ENCODE assay signal across 8 cellular contexts in genomic region chr1:157992813-157993178, GRCh38. TPM values are rescaled to one million over a fixed set of nuclear protein-coding genes. Genes with fewer than 3 reads are reported as not detected.
A peak's percentile ranks its signal among the peaks of the same experiment; 100 is the strongest.
DNase-seq lines count a peak whose midpoint lies in the region; ATAC-seq and TF ChIP-seq lines count a peak whose summit lies in the region.

No MANE protein-coding gene starts in this region.

- peak; percentile 18 for ATAC-seq in body of pancreas
- no peak for ATAC-seq in HG02763 (IDR thresholded peaks at IDR 0.05; ENCODE audit: unreplicated experiment)
- ATAC-seq in HG03432 (IDR thresholded peaks at IDR 0.05; ENCODE audit: unreplicated experiment) = no peak

- 28 to 29% methylated on average over 8 of the region's 8 CpGs for WGBS in body of pancreas, 2 donors
- 1 to 2% methylated on average over 8 of the region's 8 CpGs for WGBS in testis, 2 donors

- intact Hi-C loops in body of pancreas (cut with DNase I) = loop anchor here (10.0 kb wide), 1 partner anchor 72 kb away; no protein-coding TSS in a partner anchor
- intact Hi-C loops in testis (cut with DNase I; ENCODE audit: low total_unique reads) = loop anchor here (5.0 kb wide), 1 partner anchor 45 kb away; no protein-coding TSS in a partner anchor

- peak overlapping the region in 1 of 2 donors; percentile 69 for H3K4me3 ChIP-seq in body of pancreas
- H3K4me3 ChIP-seq in kidney epithelial cell (ENCODE audit: low read depth, low read length) = peak overlapping the region; percentile 87
- H3K4me3 ChIP-seq in testis = peak overlapping the region; percentile 84 to 88

- TF ChIP-seq POLR2A in body of pancreas (IDR thresholded peaks at IDR 0.05) (no peak), testis (IDR thresholded peaks at IDR 0.05) (no peak)

- DNase-seq in NCI-H2227 (lab: John Stamatoyannopoulos, UW; ENCODE audit: unreplicated experiment) = peak; percentile 51
- DNase-seq in NCI-H2227 treated with DMSO at 0.1 percent for 48 hours (lab: John Stamatoyannopoulos, UW) = no peak
- DNase-seq in body of pancreas = no peak
- DNase-seq in kidney epithelial cell (ENCODE audit: low read depth) = no peak
- no peak for DNase-seq in testis
- DNase-seq in putamen (ENCODE audit: low spot score) = no peak

- H3K27me3 ChIP-seq in body of pancreas (peaks cover 0 to 4% of the 10 kb centered on the region in 2 donors), kidney epithelial cell (ENCODE audit: control insufficient read depth, insufficient read depth, low read length) (no peaks in the 10 kb centered on the region), testis (no peaks in the 10 kb centered on the region)

- no peaks in the 10 kb centered on the region for H3K9me3 ChIP-seq in body of pancreas
- H3K9me3 ChIP-seq in testis = no peaks in the 10 kb centered on the region

- peaks cover 14% of the 10 kb centered on the region for H3K4me1 ChIP-seq in body of pancreas
- H3K4me1 ChIP-seq in testis = peaks cover 32% of the 10 kb centered on the region

- H3K27ac ChIP-seq in body of pancreas (peak overlapping the region in 3 of 4 donors; percentile 6 to 69 (median 64)), testis (peak overlapping the region; percentile 87 to 93)

- TF ChIP-seq CTCF in body of pancreas (IDR thresholded peaks at IDR 0.05) (no peak), kidney epithelial cell (IDR thresholded peaks at IDR 0.05; ENCODE audit: insufficient read depth, low read length, poor library complexity, severe bottlenecking) (no peak), testis (IDR thresholded peaks at IDR 0.05) (no peak)

- H3K36me3 ChIP-seq in body of pancreas (replicated peaks in 1 of 2; ENCODE audit: insufficient read depth in 1 of 2, low read depth in 2 of 2) = no peaks in the 10 kb centered on the region
- H3K36me3 ChIP-seq in kidney epithelial cell (ENCODE audit: control insufficient read depth, insufficient read depth, low read length) = peaks cover 2% of the 10 kb centered on the region
- H3K36me3 ChIP-seq in testis (ENCODE audit: low read depth, missing control alignments) = no peaks in the 10 kb centered on the region

RNA-seq across cellular contexts. Expression of gene KIRREL1, which starts 0.6 kb away (rescaled TPM):
- total RNA-seq in body of pancreas = 10 to 100 TPM; 10.9 to 11.4 TPM
- 119 and 126 TPM in 2 replicates for total RNA-seq in kidney epithelial cell
- total RNA-seq in testis = 10 to 100 TPM; 19.9 to 31.9 TPM
- polyA plus RNA-seq in testis (ENCODE audit: insufficient read depth, low read depth, low replicate concordance) = 15.5 TPM
